ENCODE assay signal across 13 cellular contexts in the genomic region with DNA sequence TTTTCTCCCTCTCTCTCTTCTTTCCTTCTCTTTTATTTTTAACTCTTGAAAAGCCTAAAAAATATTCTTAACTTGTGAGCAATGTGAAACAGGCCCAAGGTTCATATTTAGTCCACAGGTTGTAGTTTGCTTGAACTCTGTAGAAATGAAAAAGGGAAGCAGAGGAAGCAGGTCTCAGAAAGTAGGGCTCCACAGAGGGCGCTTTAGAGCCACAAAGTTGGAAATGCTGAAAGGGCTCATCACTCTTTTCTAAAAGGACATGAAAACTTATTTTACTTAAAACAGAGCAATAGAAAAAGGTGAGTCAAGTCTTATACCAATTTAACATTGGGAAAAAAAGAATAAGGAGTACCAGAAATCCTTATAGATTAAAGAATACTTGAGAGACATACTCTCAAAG.
DNase-seq lines count a peak whose midpoint lies in the region; ATAC-seq and TF ChIP-seq lines count a peak whose summit lies in the region.
"Had no signal": no experiment of that assay in that cellular context is flagged by ENCODE, and none has a peak within 500 bp of the region (broad histone marks: within the 10 kb centered on the region; RNA-seq: fewer than 3 reads in every experiment).

No MANE protein-coding gene starts in this region.

- H2AFZ ChIP-seq in SU-DHL-6 (ENCODE audit: low read depth, low read length, severe bottlenecking) (no peak overlapping the region), hepatocyte (no peak overlapping the region)

- no peak overlapping the region for H3K9ac ChIP-seq in SU-DHL-6 (ENCODE audit: low read length)

- H3K27ac ChIP-seq in SU-DHL-6 (ENCODE audit: low read depth, low read length) (no peak overlapping the region), hepatocyte (no peak overlapping the region)
- H3K27ac ChIP-seq: SJCRH30 had no signal

- H4K20me1 ChIP-seq in SU-DHL-6 (ENCODE audit: low read depth, low read length) (no peaks in the 10 kb centered on the region), hepatocyte (ENCODE audit: insufficient read depth, poor library complexity, severe bottlenecking) (no peaks in the 10 kb centered on the region)

- no peaks in the 10 kb centered on the region for H3K36me3 ChIP-seq in HAP-1 (replicated peaks)
- H3K36me3 ChIP-seq in SU-DHL-6 (ENCODE audit: low read length) = no peaks in the 10 kb centered on the region
- H3K36me3 ChIP-seq in hepatocyte (replicated peaks; ENCODE audit: insufficient read depth, low read depth) = no peaks in the 10 kb centered on the region
- H3K36me3 ChIP-seq: SJCRH30 had no signal

- no peaks in the 10 kb centered on the region for H3F3A ChIP-seq in SU-DHL-6 (ENCODE audit: insufficient read depth)

- no peaks in the 10 kb centered on the region for H3K9me3 Mint-ChIP-seq in naive thymus-derived CD8-positive, alpha-beta T cell
- no peaks in the 10 kb centered on the region for H3K9me3 Mint-ChIP-seq in effector memory CD8-positive, alpha-beta T cell
- H3K9me3 Mint-ChIP-seq: stimulated activated effector memory CD8-positive, alpha-beta T cell treated with anti-CD3 and anti-CD28 coated beads, Interleukin-12 subunit alpha, Interleukin-12 subunit beta, amount 100 ng/mL, for 72 hours had no signal

- H3K4me1 Mint-ChIP-seq in naive thymus-derived CD8-positive, alpha-beta T cell = no peaks in the 10 kb centered on the region
- no peaks in the 10 kb centered on the region for H3K4me1 Mint-ChIP-seq in effector memory CD8-positive, alpha-beta T cell (ENCODE audit: low read depth in 2 of 2)
- H3K4me1 Mint-ChIP-seq: stimulated activated effector memory CD8-positive, alpha-beta T cell treated with anti-CD3 and anti-CD28 coated beads, Interleukin-12 subunit alpha, Interleukin-12 subunit beta, amount 100 ng/mL, for 72 hours had no signal

- no peaks in the 10 kb centered on the region for H3K79me2 ChIP-seq in SU-DHL-6 (ENCODE audit: insufficient read depth, low read length)
- no peaks in the 10 kb centered on the region for H3K79me2 ChIP-seq in hepatocyte

- H3K27me3 Mint-ChIP-seq in naive thymus-derived CD8-positive, alpha-beta T cell = peaks cover 0 to 4% (median 0%) of the 10 kb centered on the region in 5 donors
- H3K27me3 Mint-ChIP-seq in effector memory CD8-positive, alpha-beta T cell = no peaks in the 10 kb centered on the region
- H3K27me3 Mint-ChIP-seq: brain had no signal

- no peak overlapping the region for H3K4me3 ChIP-seq in AG10803 (ENCODE audit: low read length)
- no peak overlapping the region for H3K4me3 ChIP-seq in HAP-1
- no peak overlapping the region for H3K4me3 ChIP-seq in SU-DHL-6 (ENCODE audit: insufficient read depth, low read length, poor library complexity, severe bottlenecking)
- H3K4me3 ChIP-seq in hepatocyte = no peak overlapping the region
- H3K4me3 ChIP-seq: SJCRH30 had no signal

- TF ChIP-seq CTCF in AG10803 (conservative IDR thresholded peaks at IDR 0.05; ENCODE audit: low read length) (peak; percentile 47), SU-DHL-6 (IDR thresholded peaks at IDR 0.05; ENCODE audit: insufficient read depth, low read length, poor library complexity, severe bottlenecking) (peak; percentile 32), hepatocyte (IDR thresholded peaks at IDR 0.05; ENCODE audit: poor library complexity) (peak; percentile 32)

- H3K4me2 ChIP-seq in SU-DHL-6 (ENCODE audit: low read depth, low read length, poor library complexity, severe bottlenecking) = no peak overlapping the region
- H3K4me2 ChIP-seq in hepatocyte = no peak overlapping the region

- POLR2A ChIA-PET in naive thymus-derived CD8-positive, alpha-beta T cell (lab: Charles Lee) = no interaction called here

- WGBS in hepatocyte (ENCODE audit: low lambda C conversion rate, missing lambda C conversion rate) = 29% methylated on average over 1 of the region's 1 CpG

- in situ Hi-C loops in HAP-1 (cut with MboI; ENCODE audit: low sequenced_read_pairs) = no loop called here

- H3K27ac Mint-ChIP-seq in naive thymus-derived CD8-positive, alpha-beta T cell = no peak overlapping the region
- H3K27ac Mint-ChIP-seq in effector memory CD8-positive, alpha-beta T cell = no peak overlapping the region
- H3K27ac Mint-ChIP-seq: brain; stimulated activated effector memory CD8-positive, alpha-beta T cell treated with anti-CD3 and anti-CD28 coated beads, Interleukin-12 subunit alpha, Interleukin-12 subunit beta, amount 100 ng/mL, for 72 hours had no signal

- H3K27me3 ChIP-seq in HAP-1 (ENCODE audit: low read depth) = no peaks in the 10 kb centered on the region
- H3K27me3 ChIP-seq in SU-DHL-6 (ENCODE audit: low read length) = no peaks in the 10 kb centered on the region
- no peaks in the 10 kb centered on the region for H3K27me3 ChIP-seq in hepatocyte
- H3K27me3 ChIP-seq: SJCRH30 had no signal

- H3K36me3 Mint-ChIP-seq in naive thymus-derived CD8-positive, alpha-beta T cell = no peaks in the 10 kb centered on the region
- no peaks in the 10 kb centered on the region for H3K36me3 Mint-ChIP-seq in effector memory CD8-positive, alpha-beta T cell (ENCODE audit: insufficient read depth)
- H3K36me3 Mint-ChIP-seq: brain; stimulated activated effector memory CD8-positive, alpha-beta T cell treated with anti-CD3 and anti-CD28 coated beads, Interleukin-12 subunit alpha, Interleukin-12 subunit beta, amount 100 ng/mL, for 72 hours had no signal

- no peak overlapping the region for H3K4me3 Mint-ChIP-seq in naive thymus-derived CD8-positive, alpha-beta T cell
- H3K4me3 Mint-ChIP-seq in effector memory CD8-positive, alpha-beta T cell = no peak overlapping the region
- H3K4me3 Mint-ChIP-seq: brain; stimulated activated effector memory CD8-positive, alpha-beta T cell treated with anti-CD3 and anti-CD28 coated beads, Interleukin-12 subunit alpha, Interleukin-12 subunit beta, amount 100 ng/mL, for 72 hours had no signal

- no peaks in the 10 kb centered on the region for H3K9me3 ChIP-seq in HAP-1
- H3K9me3 ChIP-seq in SU-DHL-6 (ENCODE audit: insufficient read depth, low read length) = no peaks in the 10 kb centered on the region
- no peaks in the 10 kb centered on the region for H3K9me3 ChIP-seq in hepatocyte (ENCODE audit: low read depth)
- H3K9me3 ChIP-seq: SJCRH30 had no signal

- H3K9me2 ChIP-seq in SU-DHL-6 (replicated peaks; ENCODE audit: insufficient read depth, low read length) = no peaks in the 10 kb centered on the region
- H3K9me2 ChIP-seq in hepatocyte (replicated peaks; ENCODE audit: insufficient read depth) = no peaks in the 10 kb centered on the region

- DNase-seq in AG10803 (ENCODE audit: low read depth) (no peak), HAP-1 (ENCODE audit: low spot score in 2 of 2) (peak; percentile 46 to 59), hepatocyte (ENCODE audit: low spot score) (peak; percentile 7), NCI-H1417 (lab: John Stamatoyannopoulos, UW) (no peak)
- no peak for DNase-seq in naive thymus-derived CD8-positive, alpha-beta T cell
- DNase-seq in effector memory CD8-positive, alpha-beta T cell = no peak
- DNase-seq: activated CD8-positive, alpha-beta memory T cell treated with anti-CD3 and anti-CD28 coated beads, Interleukin-2, amount 50 U/mL, for 4 hours; DMS79 had no signal

- no peak for ATAC-seq in naive thymus-derived CD8-positive, alpha-beta T cell
- no peak for ATAC-seq in effector memory CD8-positive, alpha-beta T cell (replicated peaks)
- no peak for ATAC-seq in HG02852 (IDR thresholded peaks at IDR 0.05; ENCODE audit: unreplicated experiment)
- ATAC-seq: stimulated activated effector memory CD8-positive, alpha-beta T cell treated with anti-CD3 and anti-CD28 coated beads, Interleukin-12 subunit alpha, Interleukin-12 subunit beta, amount 100 ng/mL, for 72 hours had no signal

- peaks cover 32% of the 10 kb centered on the region for H3K4me1 ChIP-seq in HAP-1
- no peaks in the 10 kb centered on the region for H3K4me1 ChIP-seq in hepatocyte (ENCODE audit: insufficient read depth)
- H3K4me1 ChIP-seq: SJCRH30 had no signal

Comparison
In these comparisons a context has a peak if more than half of its experiments do, and no peak if none do; other contexts are left out.
1. DNase-seq: peak in HAP-1 (2 of 2) and hepatocyte (single experiment); none in AG10803 (single experiment), naive thymus-derived CD8-positive, alpha-beta T cell (0 of 10), NCI-H1417 (0 of 3) and effector memory CD8-positive, alpha-beta T cell (0 of 3).
2. Peak in every context shown above with its lines, with median percentiles within 50 percentile points of each other: CTCF ChIP-seq.